8 cellular contexts compared by ENCODE assay signal in genomic region chr12:110741795-110742717, GRCh38. TPM values are rescaled to one million over a fixed set of nuclear protein-coding genes. Genes with fewer than 3 reads are reported as not detected.
DNase-seq lines count a peak whose midpoint lies in the region; ATAC-seq and TF ChIP-seq lines count a peak whose summit lies in the region.

No MANE protein-coding gene starts in this region.

- H3K27ac ChIP-seq in VCaP: peak overlapping the region; percentile 93
- H3K27ac ChIP-seq in epithelial cell of prostate: peak overlapping the region; percentile 53
- peak overlapping the region; percentile 82 for H3K27ac ChIP-seq in muscle layer of colon (ENCODE audit: low read depth, low read length)
- peak overlapping the region; percentile 93 for H3K27ac ChIP-seq in vagina

- peak overlapping the region; percentile 37 for H3K9ac ChIP-seq in muscle layer of colon (ENCODE audit: low read length)

- peak; percentile 31 for DNase-seq in Daoy (ENCODE audit: low read depth)
- peak; percentile 23 for DNase-seq in MG63
- DNase-seq in epithelial cell of prostate (ENCODE audit: low read depth, low spot score): no peak
- DNase-seq in vagina (ENCODE audit: extremely low spot score in 2 of 2): no peak
- no peak for DNase-seq in HPDE6-E6E7 (ENCODE audit: extremely low spot score)

- peak; percentile 14 for ATAC-seq in GM21737 (IDR thresholded peaks at IDR 0.05; ENCODE audit: unreplicated experiment)

- no peaks in the 10 kb centered on the region for H3K27me3 ChIP-seq in MG63
- no peaks in the 10 kb centered on the region for H3K27me3 ChIP-seq in muscle layer of colon (ENCODE audit: control insufficient read depth in 1 of 2, insufficient read depth in 2 of 2, low read length in 2 of 2)
- H3K27me3 ChIP-seq in vagina: no peaks in the 10 kb centered on the region

- intact Hi-C loops in vagina (cut with DNase I): no loop called here

- TF ChIP-seq POLR2A in vagina (IDR thresholded peaks at IDR 0.05): no peak

- TF ChIP-seq CTCF in VCaP (conservative IDR thresholded peaks at IDR 0.05) (no peak), vagina (IDR thresholded peaks at IDR 0.05) (no peak)

- peak overlapping the region; percentile 97 for H3K4me3 ChIP-seq in MG63
- H3K4me3 ChIP-seq in muscle layer of colon (ENCODE audit: low read depth in 1 of 2, low read length in 2 of 2): peak overlapping the region; percentile 71 to 91
- H3K4me3 ChIP-seq in vagina: peak overlapping the region; percentile 55 to 83

- H3K36me3 ChIP-seq in MG63 (peaks cover 29% of the 10 kb centered on the region), muscle layer of colon (ENCODE audit: insufficient read depth, low read length) (no peaks in the 10 kb centered on the region), vagina (no peaks in the 10 kb centered on the region)

- peaks cover 37% of the 10 kb centered on the region for H3K4me1 ChIP-seq in muscle layer of colon (ENCODE audit: insufficient read depth, low read length)
- H3K4me1 ChIP-seq in vagina: peaks cover 62% of the 10 kb centered on the region

- H3K9me3 ChIP-seq in MG63: no peaks in the 10 kb centered on the region
- no peaks in the 10 kb centered on the region for H3K9me3 ChIP-seq in muscle layer of colon (ENCODE audit: low read length)
- H3K9me3 ChIP-seq in vagina: no peaks in the 10 kb centered on the region

RNA-seq across cellular contexts. Expression of gene PPP1CC, which starts 0.6 kb away (rescaled TPM):
- total RNA-seq in Daoy (2014; rRNA removed; shearing (Covaris generic)): 140 and 143 TPM in 2 replicates
- 118 and 155 TPM in 2 replicates for total RNA-seq in MG63 (2014; rRNA removed; shearing (Covaris generic); ENCODE audit: low replicate concordance)
- total RNA-seq in vagina: 87.9 TPM

RNA-seq across cellular contexts. Expression of gene HVCN1, which starts 53.1 kb away (rescaled TPM):
- 0.23 TPM in 1 of 2 replicates, not detected in the other for total RNA-seq in Daoy (2014; rRNA removed; shearing (Covaris generic))
- not detected in 2 replicates for total RNA-seq in MG63 (2014; rRNA removed; shearing (Covaris generic); ENCODE audit: low replicate concordance)
- 7.6 TPM for total RNA-seq in vagina

Comparison
In these comparisons a context has a peak if more than half of its experiments do, and no peak if none do; other contexts are left out.
1. DNase-seq: peak in Daoy (single experiment) and MG63 (single experiment); none in epithelial cell of prostate (single experiment), vagina (0 of 2) and HPDE6-E6E7 (single experiment).
2. Peak in every context shown above with its lines, with median percentiles within 50 percentile points of each other: H3K4me3 ChIP-seq and H3K27ac ChIP-seq.